In genomic region chr11:72793081-72793451, GRCh38 we compare ENCODE assay signal across 8 cellular contexts. TPM values are rescaled to one million over a fixed set of nuclear protein-coding genes. Genes with fewer than 3 reads are reported as not detected.
DNase-seq lines count a peak whose midpoint lies in the region; ATAC-seq, FAIRE-seq and TF ChIP-seq lines count a peak whose summit lies in the region.

No MANE protein-coding gene starts in this region.

- DNase-seq in A549 (ENCODE audit: low read depth in 1 of 2, low spot score in 1 of 2) (no peak), NCI-H1105 (lab: John Stamatoyannopoulos, UW) (no peak)
- DNase-seq in central memory CD4-positive, alpha-beta T cell, result no peak

- H3K4me1 Mint-ChIP-seq in brain, result peaks cover 54% of the 10 kb centered on the region

- no peaks in the 10 kb centered on the region for H3K36me3 Mint-ChIP-seq in brain

- peak overlapping the region; percentile 99 to 100 (median 100) for H3K27ac Mint-ChIP-seq in brain

- no peak for TF ChIP-seq RAD21 in A549 (conservative IDR thresholded peaks at IDR 0.05 in 1 of 2, IDR thresholded peaks at IDR 0.05 in 1 of 2)

- H3K36me3 ChIP-seq in muscle layer of duodenum (ENCODE audit: control insufficient read depth in 1 of 2, insufficient read depth in 2 of 2, low read length in 2 of 2), result no peaks in the 10 kb centered on the region

- TF ChIP-seq POLR2A in A549 (IDR thresholded peaks at IDR 0.05; ENCODE audit: low read length), result no peak

- POLR2A ChIA-PET in A549 (lab: Yijun Ruan, JAX), result interaction anchor here (1.5 to 2.0 kb wide), 2 partner anchors 20 to 68 kb away, joined by 8 to 10 read pairs; no protein-coding TSS in a partner anchor

- no peaks in the 10 kb centered on the region for H3K27me3 ChIP-seq in muscle layer of duodenum (ENCODE audit: low read depth, low read length)

- no peak for FAIRE-seq in A549 (lab: Jason Lieb, UNC)

- H3K4me3 ChIP-seq in A549 (peak overlapping the region; percentile 57), muscle layer of duodenum (ENCODE audit: low read depth in 1 of 2, low read length in 2 of 2) (peak overlapping the region; percentile 28 to 68)

- CTCF ChIA-PET in A549 (lab: Yijun Ruan, JAX), result interaction anchor here (0.6 to 8.4 kb wide), 25 partner anchors 10 to 501 kb away, joined by 3 to 162 read pairs (median 6); partner anchors contain the start of genes ARAP1 and ATG16L2

- no peak for TF ChIP-seq EP300 in A549 (IDR thresholded peaks at IDR 0.05)

- H3K4me2 ChIP-seq in A549, result peak overlapping the region; percentile 82

- peak overlapping the region; percentile 95 to 99 (median 97) for H3K4me3 Mint-ChIP-seq in brain

- H3K27ac ChIP-seq in A549 (peak overlapping the region; percentile 93 to 95), muscle layer of duodenum (ENCODE audit: low read length) (peak overlapping the region; percentile 32)

- H3K9me3 Mint-ChIP-seq in brain, result no peaks in the 10 kb centered on the region

- H3K9me3 ChIP-seq in A549 (no peaks in the 10 kb centered on the region), muscle layer of duodenum (ENCODE audit: control insufficient read depth in 1 of 2, low read length in 2 of 2) (no peaks in the 10 kb centered on the region)

- H3K4me1 ChIP-seq in A549 (peaks cover 14% of the 10 kb centered on the region), muscle layer of duodenum (ENCODE audit: control insufficient read depth in 1 of 2, insufficient read depth in 2 of 2, low read length in 2 of 2) (peaks cover 0 to 14% of the 10 kb centered on the region in 2 donors)

- H3K27me3 Mint-ChIP-seq in brain, result no peaks in the 10 kb centered on the region

- ATAC-seq in A549 (no peak), HG03097 (IDR thresholded peaks at IDR 0.05; ENCODE audit: low FRiP score, unreplicated experiment) (peak; percentile 1), GM18909 (IDR thresholded peaks at IDR 0.05; ENCODE audit: poor library complexity, unreplicated experiment) (no peak), HG03108 (IDR thresholded peaks at IDR 0.05; ENCODE audit: unreplicated experiment) (no peak)

- TF ChIP-seq CTCF in A549 (IDR thresholded peaks at IDR 0.05) (no peak), brain (conservative IDR thresholded peaks at IDR 0.05) (no peak)

- WGBS in A549 (ENCODE audit: missing lambda C conversion rate), result 96% methylated on average over 2 of the region's 2 CpGs

TF ChIP-seq in A549, 52 proteins besides CTCF, POLR2A, EP300 and RAD21:
- TF ChIP-seq SREBF2 (IDR thresholded peaks at IDR 0.05) (no peak), BCL3 (IDR thresholded peaks at IDR 0.05) (no peak), HOXA7 (CRISPR knock-in tag; IDR thresholded peaks at IDR 0.05) (no peak), FOSL2 (IDR thresholded peaks at IDR 0.05) (no peak), FOSL2 (CRISPR knock-in tag; IDR thresholded peaks at IDR 0.05) (no peak), NR3C1 (IDR thresholded peaks at IDR 0.05) (no peak), BHLHE40 (IDR thresholded peaks at IDR 0.05; ENCODE audit: low read depth, low read length) (no peak), HEYL (CRISPR knock-in tag; IDR thresholded peaks at IDR 0.05) (no peak), NFE2L2 (conservative IDR thresholded peaks at IDR 0.05; ENCODE audit: low read length) (no peak), KDM1A (IDR thresholded peaks at IDR 0.05; ENCODE audit: low read depth) (no peak), TFCP2L1 (CRISPR knock-in tag; IDR thresholded peaks at IDR 0.05) (no peak)

RNA-seq across cellular contexts. Expression of gene STARD10, which starts 0.8 kb away (rescaled TPM):
- polyA plus RNA-seq in A549 (2011; rRNA removed), result 21.2 and 25.0 TPM in 2 replicates
- 34.1 and 35.8 TPM in 2 replicates for polyA plus RNA-seq in A549 (2012; cell fraction: cytosol; rRNA removed)
- polyA plus RNA-seq in A549 (2012; cell fraction: nucleus; rRNA removed), result 21.1 and 22.5 TPM in 2 replicates
- polyA plus RNA-seq in A549 (2017; fragmentation: RNase III; extraction: RNeasy Plus Mini Kit Qiagen cat#74134 plus additional on column Dnase treatment), result 21.1 to 23.2 TPM (median 23.0 TPM) in 3 replicates
- 31.6 and 39.6 TPM in 2 replicates for polyA minus RNA-seq in A549 (2011; rRNA and poly(A)+ RNA removed)
- polyA plus RNA-seq in brain (ENCODE audit: insufficient read depth, low read depth, low replicate concordance), result 109 TPM

RNA-seq across cellular contexts. Expression of gene ATG16L2, which starts 21.1 kb away (rescaled TPM):
- polyA plus RNA-seq in A549 (2011; rRNA removed) (6.1 and 6.2 TPM in 2 replicates), A549 (2017; fragmentation: RNase III; extraction: RNeasy Plus Mini Kit Qiagen cat#74134 plus additional on column Dnase treatment) (6.3 to 7.6 TPM (median 6.4 TPM) in 3 replicates), brain (ENCODE audit: insufficient read depth, low read depth, low replicate concordance) (6.2 TPM)
- 9.3 and 10.0 TPM in 2 replicates for polyA plus RNA-seq in A549 (2012; cell fraction: cytosol; rRNA removed)
- polyA plus RNA-seq in A549 (2012; cell fraction: nucleus; rRNA removed), result 76.5 and 80.0 TPM in 2 replicates
- 6.5 and 6.8 TPM in 2 replicates for polyA minus RNA-seq in A549 (2011; rRNA and poly(A)+ RNA removed)

RNA-seq across cellular contexts. Expression of gene ARAP1, which starts 40.9 kb away (rescaled TPM):
- polyA plus RNA-seq in A549 (2011; rRNA removed), result 28.9 and 29.5 TPM in 2 replicates
- polyA plus RNA-seq in A549 (2012; cell fraction: cytosol; rRNA removed), result 31.6 and 32.7 TPM in 2 replicates
- 105 and 129 TPM in 2 replicates for polyA plus RNA-seq in A549 (2012; cell fraction: nucleus; rRNA removed)
- 26.2 to 32.8 TPM (median 30.1 TPM) in 3 replicates for polyA plus RNA-seq in A549 (2017; fragmentation: RNase III; extraction: RNeasy Plus Mini Kit Qiagen cat#74134 plus additional on column Dnase treatment)
- 43.3 and 61.6 TPM in 2 replicates for polyA minus RNA-seq in A549 (2011; rRNA and poly(A)+ RNA removed)
- polyA plus RNA-seq in brain (ENCODE audit: insufficient read depth, low read depth, low replicate concordance), result 36.6 TPM
